Comparison of ENCODE assay signal across 8 cellular contexts in the genomic region with DNA sequence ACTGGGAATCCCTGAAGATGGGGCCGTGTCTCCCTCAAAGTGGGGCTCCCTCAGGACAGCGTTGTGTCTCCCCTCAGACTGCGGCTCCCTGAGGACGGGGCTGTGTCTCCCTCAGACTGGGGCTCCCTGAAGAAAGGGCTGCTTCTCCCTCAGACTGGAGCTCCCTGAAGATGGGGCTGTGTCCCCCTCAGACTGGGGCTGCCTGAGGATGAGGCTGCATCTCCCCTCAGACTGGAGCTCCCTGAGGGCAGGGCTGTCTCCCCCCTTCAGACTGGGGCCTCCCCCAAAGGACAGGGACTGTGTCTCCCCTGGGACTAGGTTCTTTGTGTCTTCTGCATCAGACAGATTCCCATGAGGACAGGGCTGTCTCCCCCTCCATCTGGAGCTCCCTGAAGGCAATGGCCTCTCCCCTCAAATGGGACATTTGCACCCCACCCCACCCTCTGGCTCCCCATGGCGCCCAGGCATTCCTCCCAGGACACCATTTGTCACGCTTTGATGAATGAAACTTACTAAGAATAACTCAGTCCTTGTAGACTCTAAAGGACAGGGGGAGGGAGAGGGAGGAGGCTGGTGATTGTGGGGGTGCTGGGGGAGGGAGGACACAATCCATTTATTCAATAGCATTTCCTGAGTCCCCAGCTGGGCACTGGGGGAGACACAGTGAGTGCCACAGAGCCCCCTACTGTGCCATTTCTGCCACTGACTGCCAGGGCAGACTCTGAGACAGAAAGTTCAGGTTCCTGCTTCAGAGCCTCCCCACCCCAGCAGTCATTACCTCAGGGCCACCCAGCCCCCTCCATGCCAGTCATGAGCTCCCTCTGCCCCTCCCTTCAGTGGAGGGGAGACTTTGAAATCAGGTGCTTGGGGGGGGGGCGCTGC.
DNase-seq lines count a peak whose midpoint lies in the region; ATAC-seq and TF ChIP-seq lines count a peak whose summit lies in the region.

No MANE protein-coding gene starts in this region.

- H3K4me3 ChIP-seq in MG63 (no peak overlapping the region), cardiac fibroblast (replicated peaks in 1 of 2; ENCODE audit: low read depth in 2 of 2, low read length in 2 of 2) (no peak overlapping the region)

- H3K9me3 ChIP-seq in MG63 = no peaks in the 10 kb centered on the region

- peaks cover 19% of the 10 kb centered on the region for H3K4me1 Mint-ChIP-seq in osteocyte (ENCODE audit: unreplicated experiment)

- no peaks in the 10 kb centered on the region for H3K27me3 ChIP-seq in MG63

- no peak overlapping the region for H3K27ac Mint-ChIP-seq in osteocyte (ENCODE audit: unreplicated experiment)

- H3K9me3 Mint-ChIP-seq in osteocyte (ENCODE audit: unreplicated experiment) = no peaks in the 10 kb centered on the region

- H3K4me3 Mint-ChIP-seq in osteocyte (ENCODE audit: unreplicated experiment) = no peak overlapping the region

- no peak for ATAC-seq in GM21737 (IDR thresholded peaks at IDR 0.05; ENCODE audit: unreplicated experiment)

- TF ChIP-seq CTCF in cardiac fibroblast (IDR thresholded peaks at IDR 0.05; ENCODE audit: low read depth, low read length) = peak; percentile 45
- peak; percentile 37 for TF ChIP-seq CTCF in osteocyte (IDR thresholded peaks at IDR 0.05)

- DNase-seq in NCI-H1092 (lab: John Stamatoyannopoulos, UW) = peak; percentile 13
- DNase-seq in NCI-H1092 treated with DMSO at 0.1 percent for 48 hours (lab: John Stamatoyannopoulos, UW) = no peak
- DNase-seq in MG63 = peak; percentile 38
- DNase-seq in cardiac fibroblast (ENCODE audit: low read depth in 2 of 2) = peak in 1 of 2 donors; percentile 34
- no peak for DNase-seq in osteocyte (ENCODE audit: extremely low spot score, unreplicated experiment)
- DNase-seq in NCI-H226 = no peak
- no peak for DNase-seq in cerebellum (ENCODE audit: low spot score)

- H3K27me3 Mint-ChIP-seq in osteocyte (ENCODE audit: unreplicated experiment) = peaks cover 18% of the 10 kb centered on the region

- H3K36me3 ChIP-seq in MG63 = no peaks in the 10 kb centered on the region

- no peaks in the 10 kb centered on the region for H3K36me3 Mint-ChIP-seq in osteocyte (ENCODE audit: unreplicated experiment)

Comparison
In these comparisons a context has a peak if more than half of its experiments do, and no peak if none do; other contexts are left out.
1. DNase-seq: peak in NCI-H1092 (single experiment) and MG63 (single experiment); none in NCI-H1092 treated with DMSO at 0.1 percent for 48 hours (single experiment), osteocyte (single experiment), NCI-H226 (single experiment) and cerebellum (single experiment).